Comparison of ENCODE assay signal across 13 cellular contexts in genomic region chr1:111274653-111275052, GRCh38. TPM values are rescaled to one million over a fixed set of nuclear protein-coding genes. Genes with fewer than 3 reads are reported as not detected.
DNase-seq lines count a peak whose midpoint lies in the region; ATAC-seq and TF ChIP-seq lines count a peak whose summit lies in the region.
"Had no signal": no experiment of that assay in that cellular context is flagged by ENCODE, and none has a peak within 500 bp of the region (broad histone marks: within the 10 kb centered on the region; RNA-seq: fewer than 3 reads in every experiment).

No MANE protein-coding gene starts in this region.

- H3K36me3 ChIP-seq in aorta (ENCODE audit: control insufficient read depth in 1 of 2, insufficient read depth in 2 of 2, low read length in 1 of 2), result no peaks in the 10 kb centered on the region
- H3K36me3 ChIP-seq in effector memory CD4-positive, alpha-beta T cell (ENCODE audit: control insufficient read depth, insufficient read depth, low read length), result no peaks in the 10 kb centered on the region

- H3K4me3 ChIP-seq in fibroblast of mammary gland (ENCODE audit: control insufficient read depth, low read depth, low read length) (no peak overlapping the region), aorta (ENCODE audit: low read length in 2 of 2) (no peak overlapping the region)
- H3K4me3 ChIP-seq in effector memory CD4-positive, alpha-beta T cell (ENCODE audit: insufficient read depth, low read depth, low read length, poor library complexity, severe bottlenecking), result no peak overlapping the region

- H3K9me3 ChIP-seq in aorta (ENCODE audit: control insufficient read depth, low read length), result peaks cover 9% of the 10 kb centered on the region
- no peaks in the 10 kb centered on the region for H3K9me3 ChIP-seq in effector memory CD4-positive, alpha-beta T cell (ENCODE audit: control insufficient read depth, low read length)

- H3K4me1 ChIP-seq in aorta (ENCODE audit: control insufficient read depth in 1 of 2, insufficient read depth in 2 of 2, low read length in 2 of 2), result no peaks in the 10 kb centered on the region
- peaks cover 7% of the 10 kb centered on the region for H3K4me1 ChIP-seq in effector memory CD4-positive, alpha-beta T cell (ENCODE audit: control insufficient read depth, insufficient read depth, low read length, poor library complexity, severe bottlenecking)

- intact Hi-C loops in aorta (cut with DNase I), result no loop called here

- peak; percentile 23 for DNase-seq in stimulated activated CD4-positive, alpha-beta T cell treated with anti-CD3 and anti-CD28 coated beads, Interleukin-15, amount 100 ng/mL, for 24 hours
- no peak for DNase-seq in stimulated activated CD4-positive, alpha-beta T cell treated with anti-CD3 and anti-CD28 coated beads, Interleukin-4, amount 100 ng/mL, for 1 hour
- DNase-seq in MV-4-11 (lab: John Stamatoyannopoulos, UW) (peak; percentile 84), fibroblast of mammary gland (ENCODE audit: low read depth) (peak; percentile 48), aorta (no peak), Kasumi-1 (lab: John Stamatoyannopoulos, UW) (no peak)
- no peak for DNase-seq in effector memory CD4-positive, alpha-beta T cell
- DNase-seq: activated B cell treated with CpG ODN at 0.5 μM for 24 hours; naive thymus-derived CD4-positive, alpha-beta T cell; NCI-H146; stimulated activated naive CD4-positive, alpha-beta T cell had no signal

- H3K27me3 ChIP-seq in aorta (ENCODE audit: control insufficient read depth in 1 of 2, insufficient read depth in 2 of 2, low read length in 1 of 2), result peaks cover 0 to 3% of the 10 kb centered on the region in 2 donors
- peaks cover 12% of the 10 kb centered on the region for H3K27me3 ChIP-seq in effector memory CD4-positive, alpha-beta T cell (replicated peaks; ENCODE audit: control insufficient read depth, insufficient read depth, low read length, poor library complexity, severe bottlenecking)

- no peak overlapping the region for H3K27ac ChIP-seq in aorta (ENCODE audit: low read depth in 1 of 2, low read length in 2 of 2)
- H3K27ac ChIP-seq in effector memory CD4-positive, alpha-beta T cell (ENCODE audit: insufficient read depth, low read length, poor library complexity, severe bottlenecking), result no peak overlapping the region

- ATAC-seq in aorta (ENCODE audit: low FRiP score) (peak; percentile 74), GM18868 (IDR thresholded peaks at IDR 0.05; ENCODE audit: unreplicated experiment) (no peak)
- ATAC-seq: naive thymus-derived CD4-positive, alpha-beta T cell; Panc1 had no signal

- 88 to 93% methylated on average over 4 of the region's 4 CpGs for WGBS in aorta, 2 donors

- no peak for TF ChIP-seq CTCF in fibroblast of mammary gland (conservative IDR thresholded peaks at IDR 0.05; ENCODE audit: control insufficient read depth, insufficient read depth, low read depth, low read length)

RNA-seq across cellular contexts. Expression of gene CHIA, which starts 16.0 kb away (rescaled TPM):
- total RNA-seq in aorta, result not detected
- under 1 TPM in 1 of 2 donors, not detected in 1; 0.28 TPM for polyA plus RNA-seq in aorta
- total RNA-seq: activated B cell treated with CpG ODN at 0.5 μM for 24 hours; naive thymus-derived CD4-positive, alpha-beta T cell had no signal
- polyA plus RNA-seq: naive thymus-derived CD4-positive, alpha-beta T cell had no signal

RNA-seq across cellular contexts. Expression of gene CHI3L2, which starts 47.1 kb away (rescaled TPM):
- total RNA-seq in aorta, result 10 to 100 TPM in 1 of 2 donors, 1 to 10 TPM in 1; 7.8 to 12.5 TPM
- under 1 TPM in 1 of 2 donors, not detected in 1; 0.33 TPM for polyA plus RNA-seq in aorta

Comparison
In these comparisons a context has a peak if more than half of its experiments do, and no peak if none do; other contexts are left out.
1. DNase-seq: peak in stimulated activated CD4-positive, alpha-beta T cell treated with anti-CD3 and anti-CD28 coated beads, Interleukin-15, amount 100 ng/mL, for 24 hours (single experiment), MV-4-11 (single experiment) and fibroblast of mammary gland (single experiment); none in stimulated activated CD4-positive, alpha-beta T cell treated with anti-CD3 and anti-CD28 coated beads, Interleukin-4, amount 100 ng/mL, for 1 hour (single experiment), aorta (0 of 2), effector memory CD4-positive, alpha-beta T cell (0 of 3) and Kasumi-1 (0 of 2).